ENCODE assay signal across 1 cellular context in the genomic region with DNA sequence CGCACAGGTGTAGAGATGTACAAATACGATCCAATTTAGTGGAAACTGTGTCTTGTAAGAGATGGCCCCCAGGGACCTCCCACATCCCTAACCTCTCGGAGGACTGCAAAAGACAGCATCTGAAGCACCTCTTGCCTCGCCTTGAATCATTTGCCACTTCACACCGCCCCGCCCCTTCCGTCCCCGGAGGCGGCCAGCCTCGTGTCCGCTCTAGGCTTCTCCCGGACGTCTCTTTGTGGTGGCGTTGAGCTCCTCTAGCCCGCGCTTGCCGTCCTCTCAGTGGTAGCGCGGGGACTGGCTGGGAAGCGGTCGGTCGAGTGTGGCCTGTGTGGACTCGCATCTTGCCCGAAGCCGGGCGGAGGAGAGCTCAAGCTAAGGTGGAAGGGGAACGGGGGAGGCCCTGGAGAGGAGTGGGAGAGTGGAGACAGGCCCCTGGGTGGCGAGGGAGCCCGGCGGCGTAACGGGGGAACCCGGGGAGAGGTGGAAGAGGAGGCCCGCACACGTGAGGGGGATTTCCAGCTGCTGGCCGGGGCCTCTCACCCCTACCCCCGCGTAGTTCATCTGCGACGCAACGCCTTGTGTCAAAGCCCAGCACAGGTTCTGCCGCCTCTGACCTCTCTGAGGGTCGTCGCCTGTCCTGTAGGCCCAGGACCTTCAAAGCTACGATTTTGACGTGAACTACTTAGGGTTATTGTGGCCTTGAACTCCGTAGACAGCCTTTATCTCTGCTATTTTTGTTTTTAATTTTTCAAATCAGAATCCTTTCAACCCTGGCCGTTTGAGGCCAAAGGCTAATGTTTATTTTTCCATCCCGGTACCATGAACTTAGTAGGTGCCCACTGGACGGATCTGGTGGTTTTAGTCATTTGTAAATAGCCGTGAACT.
A peak's percentile ranks its signal among the peaks of the same experiment; 100 is the strongest.
TF ChIP-seq lines count a peak whose summit lies in the region.

A gene (plus strand): TSS at position 279 of the 885 bp plus-strand sequence. CDS start 7,845 bp downstream, outside the sequence.

TF ChIP-seq in WTC11, 78 proteins besides CTCF, POLR2A, EP300 and RAD21 (continued from another document):
- TF ChIP-seq, protein P1, sequence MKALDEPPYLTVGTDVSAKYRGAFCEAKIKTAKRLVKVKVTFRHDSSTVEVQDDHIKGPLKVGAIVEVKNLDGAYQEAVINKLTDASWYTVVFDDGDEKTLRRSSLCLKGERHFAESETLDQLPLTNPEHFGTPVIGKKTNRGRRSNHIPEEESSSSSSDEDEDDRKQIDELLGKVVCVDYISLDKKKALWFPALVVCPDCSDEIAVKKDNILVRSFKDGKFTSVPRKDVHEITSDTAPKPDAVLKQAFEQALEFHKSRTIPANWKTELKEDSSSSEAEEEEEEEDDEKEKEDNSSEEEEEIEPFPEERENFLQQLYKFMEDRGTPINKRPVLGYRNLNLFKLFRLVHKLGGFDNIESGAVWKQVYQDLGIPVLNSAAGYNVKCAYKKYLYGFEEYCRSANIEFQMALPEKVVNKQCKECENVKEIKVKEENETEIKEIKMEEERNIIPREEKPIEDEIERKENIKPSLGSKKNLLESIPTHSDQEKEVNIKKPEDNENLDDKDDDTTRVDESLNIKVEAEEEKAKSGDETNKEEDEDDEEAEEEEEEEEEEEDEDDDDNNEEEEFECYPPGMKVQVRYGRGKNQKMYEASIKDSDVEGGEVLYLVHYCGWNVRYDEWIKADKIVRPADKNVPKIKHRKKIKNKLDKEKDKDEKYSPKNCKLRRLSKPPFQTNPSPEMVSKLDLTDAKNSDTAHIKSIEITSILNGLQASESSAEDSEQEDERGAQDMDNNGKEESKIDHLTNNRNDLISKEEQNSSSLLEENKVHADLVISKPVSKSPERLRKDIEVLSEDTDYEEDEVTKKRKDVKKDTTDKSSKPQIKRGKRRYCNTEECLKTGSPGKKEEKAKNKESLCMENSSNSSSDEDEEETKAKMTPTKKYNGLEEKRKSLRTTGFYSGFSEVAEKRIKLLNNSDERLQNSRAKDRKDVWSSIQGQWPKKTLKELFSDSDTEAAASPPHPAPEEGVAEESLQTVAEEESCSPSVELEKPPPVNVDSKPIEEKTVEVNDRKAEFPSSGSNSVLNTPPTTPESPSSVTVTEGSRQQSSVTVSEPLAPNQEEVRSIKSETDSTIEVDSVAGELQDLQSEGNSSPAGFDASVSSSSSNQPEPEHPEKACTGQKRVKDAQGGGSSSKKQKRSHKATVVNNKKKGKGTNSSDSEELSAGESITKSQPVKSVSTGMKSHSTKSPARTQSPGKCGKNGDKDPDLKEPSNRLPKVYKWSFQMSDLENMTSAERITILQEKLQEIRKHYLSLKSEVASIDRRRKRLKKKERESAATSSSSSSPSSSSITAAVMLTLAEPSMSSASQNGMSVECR (CRISPR knock-in tag; IDR thresholded peaks at IDR 0.05; ENCODE audit: borderline replicate concordance) = peak; percentile 48; the same call in 1 of the 2 replicates
- TF ChIP-seq, protein P2, sequence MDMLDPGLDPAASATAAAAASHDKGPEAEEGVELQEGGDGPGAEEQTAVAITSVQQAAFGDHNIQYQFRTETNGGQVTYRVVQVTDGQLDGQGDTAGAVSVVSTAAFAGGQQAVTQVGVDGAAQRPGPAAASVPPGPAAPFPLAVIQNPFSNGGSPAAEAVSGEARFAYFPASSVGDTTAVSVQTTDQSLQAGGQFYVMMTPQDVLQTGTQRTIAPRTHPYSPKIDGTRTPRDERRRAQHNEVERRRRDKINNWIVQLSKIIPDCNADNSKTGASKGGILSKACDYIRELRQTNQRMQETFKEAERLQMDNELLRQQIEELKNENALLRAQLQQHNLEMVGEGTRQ (CRISPR knock-in tag; IDR thresholded peaks at IDR 0.05) = peak; percentile 42
- TF ChIP-seq, protein P3, sequence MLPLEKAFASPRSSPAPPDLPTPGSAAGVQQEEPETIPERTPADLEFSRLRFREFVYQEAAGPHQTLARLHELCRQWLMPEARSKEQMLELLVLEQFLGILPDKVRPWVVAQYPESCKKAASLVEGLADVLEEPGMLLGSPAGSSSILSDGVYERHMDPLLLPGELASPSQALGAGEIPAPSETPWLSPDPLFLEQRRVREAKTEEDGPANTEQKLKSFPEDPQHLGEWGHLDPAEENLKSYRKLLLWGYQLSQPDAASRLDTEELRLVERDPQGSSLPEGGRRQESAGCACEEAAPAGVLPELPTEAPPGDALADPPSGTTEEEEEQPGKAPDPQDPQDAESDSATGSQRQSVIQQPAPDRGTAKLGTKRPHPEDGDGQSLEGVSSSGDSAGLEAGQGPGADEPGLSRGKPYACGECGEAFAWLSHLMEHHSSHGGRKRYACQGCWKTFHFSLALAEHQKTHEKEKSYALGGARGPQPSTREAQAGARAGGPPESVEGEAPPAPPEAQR (CRISPR knock-in tag; IDR thresholded peaks at IDR 0.05) = no peak
- TF ChIP-seq NR1H2 (CRISPR knock-in tag; IDR thresholded peaks at IDR 0.05) = no peak
- TF ChIP-seq, protein P4, sequence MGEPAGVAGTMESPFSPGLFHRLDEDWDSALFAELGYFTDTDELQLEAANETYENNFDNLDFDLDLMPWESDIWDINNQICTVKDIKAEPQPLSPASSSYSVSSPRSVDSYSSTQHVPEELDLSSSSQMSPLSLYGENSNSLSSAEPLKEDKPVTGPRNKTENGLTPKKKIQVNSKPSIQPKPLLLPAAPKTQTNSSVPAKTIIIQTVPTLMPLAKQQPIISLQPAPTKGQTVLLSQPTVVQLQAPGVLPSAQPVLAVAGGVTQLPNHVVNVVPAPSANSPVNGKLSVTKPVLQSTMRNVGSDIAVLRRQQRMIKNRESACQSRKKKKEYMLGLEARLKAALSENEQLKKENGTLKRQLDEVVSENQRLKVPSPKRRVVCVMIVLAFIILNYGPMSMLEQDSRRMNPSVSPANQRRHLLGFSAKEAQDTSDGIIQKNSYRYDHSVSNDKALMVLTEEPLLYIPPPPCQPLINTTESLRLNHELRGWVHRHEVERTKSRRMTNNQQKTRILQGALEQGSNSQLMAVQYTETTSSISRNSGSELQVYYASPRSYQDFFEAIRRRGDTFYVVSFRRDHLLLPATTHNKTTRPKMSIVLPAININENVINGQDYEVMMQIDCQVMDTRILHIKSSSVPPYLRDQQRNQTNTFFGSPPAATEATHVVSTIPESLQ (CRISPR knock-in tag; IDR thresholded peaks at IDR 0.05) = no peak
- TF ChIP-seq ZNF232 (CRISPR knock-in tag; IDR thresholded peaks at IDR 0.05) = peak; percentile 89; the same call in 1 of the 2 replicates
- TF ChIP-seq, protein P5, sequence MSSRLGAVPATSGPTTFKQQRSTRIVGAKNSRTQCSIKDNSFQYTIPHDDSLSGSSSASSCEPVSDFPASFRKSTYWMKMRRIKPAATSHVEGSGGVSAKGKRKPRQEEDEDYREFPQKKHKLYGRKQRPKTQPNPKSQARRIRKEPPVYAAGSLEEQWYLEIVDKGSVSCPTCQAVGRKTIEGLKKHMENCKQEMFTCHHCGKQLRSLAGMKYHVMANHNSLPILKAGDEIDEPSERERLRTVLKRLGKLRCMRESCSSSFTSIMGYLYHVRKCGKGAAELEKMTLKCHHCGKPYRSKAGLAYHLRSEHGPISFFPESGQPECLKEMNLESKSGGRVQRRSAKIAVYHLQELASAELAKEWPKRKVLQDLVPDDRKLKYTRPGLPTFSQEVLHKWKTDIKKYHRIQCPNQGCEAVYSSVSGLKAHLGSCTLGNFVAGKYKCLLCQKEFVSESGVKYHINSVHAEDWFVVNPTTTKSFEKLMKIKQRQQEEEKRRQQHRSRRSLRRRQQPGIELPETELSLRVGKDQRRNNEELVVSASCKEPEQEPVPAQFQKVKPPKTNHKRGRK (CRISPR knock-in tag; IDR thresholded peaks at IDR 0.05; ENCODE audit: borderline replicate concordance) = 0 out of 2 replicates have a peak, but pooled peaks have one; percentile 49
- TF ChIP-seq MYBL2 (CRISPR knock-in tag; IDR thresholded peaks at IDR 0.05) = peak; percentile 92
- TF ChIP-seq, protein P6, sequence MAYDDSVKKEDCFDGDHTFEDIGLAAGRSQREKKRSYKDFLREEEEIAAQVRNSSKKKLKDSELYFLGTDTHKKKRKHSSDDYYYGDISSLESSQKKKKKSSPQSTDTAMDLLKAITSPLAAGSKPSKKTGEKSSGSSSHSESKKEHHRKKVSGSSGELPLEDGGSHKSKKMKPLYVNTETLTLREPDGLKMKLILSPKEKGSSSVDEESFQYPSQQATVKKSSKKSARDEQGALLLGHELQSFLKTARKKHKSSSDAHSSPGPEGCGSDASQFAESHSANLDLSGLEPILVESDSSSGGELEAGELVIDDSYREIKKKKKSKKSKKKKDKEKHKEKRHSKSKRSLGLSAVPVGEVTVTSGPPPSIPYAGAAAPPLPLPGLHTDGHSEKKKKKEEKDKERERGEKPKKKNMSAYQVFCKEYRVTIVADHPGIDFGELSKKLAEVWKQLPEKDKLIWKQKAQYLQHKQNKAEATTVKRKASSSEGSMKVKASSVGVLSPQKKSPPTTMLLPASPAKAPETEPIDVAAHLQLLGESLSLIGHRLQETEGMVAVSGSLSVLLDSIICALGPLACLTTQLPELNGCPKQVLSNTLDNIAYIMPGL (CRISPR knock-in tag; IDR thresholded peaks at IDR 0.05) = peak; percentile 71; the same call in 1 of the 2 replicates
